Comparison of ENCODE assay signal across 9 cellular contexts in genomic region chr11:74004694-74005615, GRCh38. TPM values are rescaled to one million over a fixed set of nuclear protein-coding genes. Genes with fewer than 3 reads are reported as not detected.
DNase-seq lines count a peak whose midpoint lies in the region; TF ChIP-seq lines count a peak whose summit lies in the region.
"Had no signal": no experiment of that assay in that cellular context is flagged by ENCODE, and none has a peak within 500 bp of the region (broad histone marks: within the 10 kb centered on the region; RNA-seq: fewer than 3 reads in every experiment).

No MANE protein-coding gene starts in this region.

- H3K4me3 Mint-ChIP-seq in MCF 10A (ENCODE audit: unreplicated experiment): no peak overlapping the region

- H3K27ac Mint-ChIP-seq in MCF 10A (ENCODE audit: low read depth, unreplicated experiment): no peak overlapping the region

- no peak for TF ChIP-seq CTCF in breast epithelium (IDR thresholded peaks at IDR 0.05)
- no peak for TF ChIP-seq CTCF in MCF 10A (IDR thresholded peaks at IDR 0.05; ENCODE audit: unreplicated experiment)

- H3K4me1 ChIP-seq in breast epithelium (no peaks in the 10 kb centered on the region), skeletal muscle tissue (ENCODE audit: control insufficient read depth in 3 of 3, insufficient read depth in 3 of 3, low read length in 3 of 3) (peaks cover 42 to 72% (median 43%) of the 10 kb centered on the region in 3 donors)
- H3K4me1 ChIP-seq: testis had no signal

- CTCF ChIA-PET in MCF 10A (lab: Yijun Ruan, JAX): interaction anchor here (0.5 to 0.6 kb wide), 3 partner anchors 17 to 927 kb away, joined by 3 read pairs; no protein-coding TSS in a partner anchor

- POLR2A ChIA-PET in MCF 10A (lab: Yijun Ruan, JAX): interaction anchor here (0.7 to 1.2 kb wide), 2 partner anchors 9 to 413 kb away, joined by 3 read pairs; no protein-coding TSS in a partner anchor

- peak overlapping the region; percentile 27 to 100 (median 36) for H3K9ac ChIP-seq in skeletal muscle tissue (ENCODE audit: low read depth in 1 of 3, low read length in 3 of 3)

- H3K9me3 Mint-ChIP-seq in MCF 10A (ENCODE audit: unreplicated experiment): no peaks in the 10 kb centered on the region

- H3K27me3 ChIP-seq in breast epithelium: no peaks in the 10 kb centered on the region
- H3K27me3 ChIP-seq in skeletal muscle tissue (ENCODE audit: control insufficient read depth in 3 of 3, insufficient read depth in 3 of 3, low read length in 3 of 3): no peaks in the 10 kb centered on the region
- H3K27me3 ChIP-seq: testis had no signal

- no TSS peak for BruUV-seq in MCF 10A (replicated peaks; lab: Mats Ljungman, UMichigan)

- H3K27me3 Mint-ChIP-seq in MCF 10A (ENCODE audit: insufficient read depth, unreplicated experiment): no peaks in the 10 kb centered on the region

- H3K9me3 ChIP-seq in breast epithelium (no peaks in the 10 kb centered on the region), skeletal muscle tissue (ENCODE audit: control insufficient read depth in 3 of 3, low read length in 3 of 3) (no peaks in the 10 kb centered on the region)
- H3K9me3 ChIP-seq: testis had no signal

- H3K27ac ChIP-seq in breast epithelium (peak overlapping the region; percentile 7 to 21), skeletal muscle tissue (ENCODE audit: low read depth, low read length) (peak overlapping the region; percentile 98)
- H3K27ac ChIP-seq: testis had no signal

- H3K4me3 ChIP-seq in breast epithelium (no peak overlapping the region), skeletal muscle tissue (ENCODE audit: low read length in 3 of 3) (peak overlapping the region in 1 of 3 donors; percentile 94)
- H3K4me3 ChIP-seq: testis had no signal

- DNase-seq in breast epithelium (ENCODE audit: low spot score in 2 of 2) (no peak), MCF 10A (ENCODE audit: unreplicated experiment) (no peak), KBM-7 (no peak), C1 segment of cervical spinal cord (lab: John Stamatoyannopoulos, UW) (no peak), HK-2 (ENCODE audit: unreplicated experiment) (no peak), NCI-H187 (lab: John Stamatoyannopoulos, UW) (no peak)
- peak; percentile 82 for DNase-seq in activated effector memory CD4-positive, alpha-beta T cell treated with Interleukin-2 at 50 U/mL for 16 hours
- DNase-seq: testis had no signal

- intact Hi-C loops in breast epithelium (cut with DNase I; ENCODE audit: low total_unique reads): loop anchor here (5.0 kb wide), 1 partner anchor 193 kb away; no protein-coding TSS in a partner anchor
- intact Hi-C loops in MCF 10A (cut with micrococcal nuclease): no loop called here

- H3K36me3 Mint-ChIP-seq in MCF 10A (ENCODE audit: insufficient read depth, unreplicated experiment): peaks cover 7% of the 10 kb centered on the region

- H3K36me3 ChIP-seq in breast epithelium (no peaks in the 10 kb centered on the region), skeletal muscle tissue (ENCODE audit: control insufficient read depth in 3 of 3, insufficient read depth in 3 of 3, low read length in 3 of 3) (peaks cover 56 to 71% (median 70%) of the 10 kb centered on the region in 3 donors)

- no peak for TF ChIP-seq POLR2A in breast epithelium (IDR thresholded peaks at IDR 0.05)

- in situ Hi-C loops in KBM-7 (cut with MboI; ENCODE audit: low pct_unique_long_range_greater_than_20kb, low sequenced_read_pairs): no loop called here

- peaks cover 5% of the 10 kb centered on the region for H3K4me1 Mint-ChIP-seq in MCF 10A (ENCODE audit: insufficient read depth, unreplicated experiment)

RNA-seq across cellular contexts. Expression of gene UCP3, which starts 3.9 kb away (rescaled TPM):
- total RNA-seq in breast epithelium (1 to 10 TPM; 1.6 to 5.9 (median 1.8) TPM), MCF 10A (2022) (1.5 and 2.5 TPM in 2 replicates), skeletal muscle tissue (1.6 TPM)

RNA-seq across cellular contexts. Expression of gene UCP2, which starts 22.3 kb away (rescaled TPM):
- 10 to 100 TPM; 28.2 to 82.4 (median 45.2) TPM for total RNA-seq in breast epithelium
- total RNA-seq in MCF 10A (2022): not detected in 2 replicates
- 25.1 TPM for total RNA-seq in skeletal muscle tissue

RNA-seq across cellular contexts. Expression of gene DNAJB13, which starts 54.1 kb away (rescaled TPM):
- not detected for total RNA-seq in breast epithelium
- total RNA-seq in MCF 10A (2022): 0.29 and 0.30 TPM in 2 replicates
- total RNA-seq in skeletal muscle tissue: not detected

Comparison
In these comparisons a context has a peak if more than half of its experiments do, and no peak if none do; other contexts are left out.
1. RNA of gene UCP2, which starts 22.3 kb away (total RNA-seq): 28.2 to 82.4 TPM in breast epithelium and 25.1 TPM in skeletal muscle tissue (single experiment); not detected in MCF 10A; every median in the first group is over 10 times any median in the second.